In the genomic region with DNA sequence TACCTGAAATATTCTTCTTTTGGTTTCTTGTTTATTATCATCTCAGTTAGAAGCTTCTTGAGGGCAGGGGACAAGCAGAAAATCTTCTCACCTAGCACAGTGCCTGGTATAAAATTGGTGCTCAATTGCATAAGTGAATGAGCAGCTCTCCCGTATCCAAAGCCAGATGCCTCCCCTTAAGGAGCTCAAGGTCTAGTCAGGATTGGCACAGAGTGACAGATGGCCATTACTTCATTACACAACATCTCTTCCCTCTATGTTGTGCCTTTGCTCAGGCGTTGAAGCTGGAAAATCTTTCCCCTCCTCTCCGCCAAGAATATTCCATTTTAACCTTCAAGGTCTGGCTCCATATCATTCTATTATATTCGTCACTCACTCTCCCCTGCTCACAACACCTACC, we compare ENCODE assay signal across 22 cellular contexts.
"Had no signal": no experiment of that assay in that cellular context is flagged by ENCODE, and none has a peak within 500 bp of the region (broad histone marks: within the 10 kb centered on the region; RNA-seq: fewer than 3 reads in every experiment).

No MANE protein-coding gene starts in this region.

- H3K27me3 ChIP-seq: cardiac muscle cell, vagina had no signal

- H3K36me3 ChIP-seq: cardiac muscle cell, left ventricle myocardium inferior, prostate gland, thoracic aorta, vagina had no signal

- DNase-seq: activated CD4-positive, alpha-beta T cell treated with anti-CD3 and anti-CD28 coated beads, Interleukin-2, amount 10 ng/mL, durations not matched to agents 7 days and 5 days; activated CD4-positive, CD25-positive, alpha-beta regulatory T cell treated with anti-CD3 and anti-CD28 coated beads, Interleukin-2, amount 50 U/mL, for 72 hours; activated CD8-positive, alpha-beta memory T cell treated with anti-CD3 and anti-CD28 coated beads, Interleukin-2, amount 10 ng/mL, durations not matched to agents 7 days and 5 days; activated CD8-positive, alpha-beta T cell treated with anti-CD3 and anti-CD28 coated beads for 36 hours; activated effector memory CD4-positive, alpha-beta T cell treated with anti-CD3 and anti-CD28 coated beads, Interleukin-2, amount 50 U/mL, for 16 hours; activated naive CD4-positive, alpha-beta T cell treated with anti-CD3 and anti-CD28 coated beads, Interleukin-2, amount 50 U/mL, for 16 hours; activated naive CD8-positive, alpha-beta T cell treated with anti-CD3 and anti-CD28 coated beads, Interleukin-2, amount 50 U/mL, for 24 hours; activated T-cell treated with anti-CD3 and anti-CD28 coated beads for 4 hours; effector memory CD4-positive, alpha-beta T cell; foreskin melanocyte; hippocampal formation; left ventricle myocardium inferior; stimulated activated CD4-positive, alpha-beta T cell treated with anti-CD3 and anti-CD28 coated beads, Interleukin-2, amount 100 ng/mL, for 48 hours; stimulated activated CD8-positive, alpha-beta memory T cell treated with anti-CD3 and anti-CD28 coated beads, Interleukin-4, amount 100 ng/mL, for 48 hours; stimulated activated naive CD4-positive, alpha-beta T cell treated with Interleukin-2 at 50 U/mL for 16 hours had no signal

- H3K4me1 ChIP-seq: prostate gland had no signal

- H3K4me3 ChIP-seq: cardiac muscle cell, left ventricle myocardium inferior, prostate gland, thoracic aorta, vagina had no signal

- H3K27ac ChIP-seq: cardiac muscle cell, left ventricle myocardium inferior, prostate gland, thoracic aorta, vagina, VCaP had no signal

- ATAC-seq: activated CD8-positive, alpha-beta memory T cell treated with anti-CD3 and anti-CD28 coated beads, Interleukin-2, amount 10 ng/mL, durations not matched to agents 7 days and 5 days; activated CD8-positive, alpha-beta T cell treated with anti-CD3 and anti-CD28 coated beads for 36 hours; activated naive CD8-positive, alpha-beta T cell treated with anti-CD3 and anti-CD28 coated beads, Interleukin-2, amount 50 U/mL, for 24 hours; esophagus mucosa; natural killer cell treated with Interleukin-12 subunit alpha and Interleukin-12 subunit beta and Interleukin-15 and Interleukin-18, amount 100 ng/mL, for 72 hours had no signal
